In genomic region chr14:100192250-100192671, GRCh38 we compare ENCODE assay signal across 8 cellular contexts. TPM values are rescaled to one million over a fixed set of nuclear protein-coding genes. Genes with fewer than 3 reads are reported as not detected.
A peak's percentile ranks its signal among the peaks of the same experiment; 100 is the strongest.
DNase-seq lines count a peak whose midpoint lies in the region; ATAC-seq, FAIRE-seq and TF ChIP-seq lines count a peak whose summit lies in the region.

No MANE protein-coding gene starts in this region.

- POLR2A ChIA-PET in activated CD8-positive, alpha-beta T cell treated with anti-CD3 and anti-CD28 coated beads for 36 hours (lab: Charles Lee): interaction anchor here (1.1 to 2.4 kb wide), 5 partner anchors 11 to 126 kb away, joined by 3 to 6 read pairs (median 4); partner anchors contain the start of gene EVL

- H3K4me3 Mint-ChIP-seq in activated CD8-positive, alpha-beta T cell treated with anti-CD3 and anti-CD28 coated beads for 36 hours: peak overlapping the region; percentile 69

- peaks cover 12% of the 10 kb centered on the region for H3K4me1 ChIP-seq in HAP-1
- H3K4me1 ChIP-seq in heart right ventricle: peaks cover 0 to 20% (median 13%) of the 10 kb centered on the region in 9 donors
- H3K4me1 ChIP-seq in small intestine (ENCODE audit: control insufficient read depth in 2 of 2, insufficient read depth in 1 of 2, low read depth in 1 of 2, low read length in 1 of 2): peaks cover 4% of the 10 kb centered on the region in 2 donors

- H3K4me1 Mint-ChIP-seq in activated CD8-positive, alpha-beta T cell treated with anti-CD3 and anti-CD28 coated beads for 36 hours (ENCODE audit: low read depth): peaks cover 11% of the 10 kb centered on the region

- H3K36me3 ChIP-seq in HAP-1 (replicated peaks) (no peaks in the 10 kb centered on the region), heart right ventricle (no peaks in the 10 kb centered on the region), small intestine (ENCODE audit: control insufficient read depth in 2 of 2, insufficient read depth in 2 of 2, low read length in 2 of 2) (no peaks in the 10 kb centered on the region)

- H3K27ac ChIP-seq in heart right ventricle (peak overlapping the region; percentile 83 to 96 (median 92)), small intestine (ENCODE audit: low read depth in 1 of 2, low read length in 1 of 2) (peak overlapping the region; percentile 90 to 96)

- no peaks in the 10 kb centered on the region for H3K27me3 ChIP-seq in HAP-1 (ENCODE audit: low read depth)
- no peaks in the 10 kb centered on the region for H3K27me3 ChIP-seq in heart right ventricle
- no peaks in the 10 kb centered on the region for H3K27me3 ChIP-seq in small intestine (ENCODE audit: control insufficient read depth in 2 of 2, insufficient read depth in 2 of 2, low read length in 2 of 2)

- intact Hi-C loops in activated CD8-positive, alpha-beta T cell treated with anti-CD3 and anti-CD28 coated beads for 36 hours (cut with micrococcal nuclease): loop anchor here (5.0 kb wide), 2 partner anchors 125 to 210 kb away; partner anchors contain the start of gene EVL
- intact Hi-C loops in heart right ventricle (cut with DNase I): loop anchor here in 9 of 10 donors (2.0 to 10.0 kb wide), 8 partner anchors 45 to 210 kb away; no protein-coding TSS in a partner anchor
- intact Hi-C loops in posterior vena cava (cut with DNase I): loop anchor here (10.0 kb wide), 1 partner anchor 207 kb away; no protein-coding TSS in a partner anchor

- no peaks in the 10 kb centered on the region for H3K9me3 ChIP-seq in HAP-1
- no peaks in the 10 kb centered on the region for H3K9me3 ChIP-seq in heart right ventricle
- H3K9me3 ChIP-seq in small intestine (ENCODE audit: control insufficient read depth, low read depth): no peaks in the 10 kb centered on the region

- H3K36me3 Mint-ChIP-seq in activated CD8-positive, alpha-beta T cell treated with anti-CD3 and anti-CD28 coated beads for 36 hours (ENCODE audit: low read depth): no peaks in the 10 kb centered on the region

- no peaks in the 10 kb centered on the region for H3K9me3 Mint-ChIP-seq in activated CD8-positive, alpha-beta T cell treated with anti-CD3 and anti-CD28 coated beads for 36 hours

- no peak for FAIRE-seq in small intestine (lab: Jason Lieb, UNC)

- H3K4me3 ChIP-seq in HAP-1 (peak overlapping the region; percentile 36), heart right ventricle (peak overlapping the region in 9 of 10 donors; percentile 17 to 62 (median 56)), small intestine (ENCODE audit: low read depth in 1 of 2, low read length in 2 of 2) (peak overlapping the region in 1 of 2 donors; percentile 37)

- ATAC-seq in activated CD8-positive, alpha-beta T cell treated with anti-CD3 and anti-CD28 coated beads for 36 hours: no peak
- ATAC-seq in heart right ventricle: peak in 6 of 8 donors; percentile 3 to 9 (median 6)

- CTCF ChIA-PET in activated CD8-positive, alpha-beta T cell treated with anti-CD3 and anti-CD28 coated beads for 36 hours (lab: Charles Lee): interaction anchor here (0.9 to 4.6 kb wide), 62 partner anchors 8 to 223 kb away, joined by 3 to 42 read pairs (median 5); partner anchors contain the start of genes DEGS2 and EVL

- TF ChIP-seq CTCF in activated CD8-positive, alpha-beta T cell treated with anti-CD3 and anti-CD28 coated beads for 36 hours (IDR thresholded peaks at IDR 0.05): no peak
- TF ChIP-seq CTCF in heart right ventricle (IDR thresholded peaks at IDR 0.05): no peak

- 50 to 65% methylated on average over 21 of the region's 21 CpGs for WGBS in heart right ventricle, 2 donors
- WGBS in small intestine, 3 donors: 27 to 45% (median 45%) methylated on average over 19 to 21 of the region's 21 CpGs

- in situ Hi-C loops in HAP-1 (cut with MboI; ENCODE audit: low sequenced_read_pairs): no loop called here

- DNase-seq in HAP-1 (ENCODE audit: low spot score in 2 of 2) (peak in 1 of 2 experiments; percentile 35), heart right ventricle (peak; percentile 17 to 40), small intestine (no peak), posterior vena cava (ENCODE audit: low spot score) (no peak), mucosa of gallbladder (ENCODE audit: low spot score) (no peak), epidermal melanocyte (ENCODE audit: insufficient read length, low spot score) (no peak), DMS114 treated with DMSO at 0.1 percent for 48 hours (lab: John Stamatoyannopoulos, UW; ENCODE audit: unreplicated experiment) (no peak)
- DNase-seq in activated CD8-positive, alpha-beta T cell treated with anti-CD3 and anti-CD28 coated beads for 36 hours: peak; percentile 22

- H3K27me3 Mint-ChIP-seq in activated CD8-positive, alpha-beta T cell treated with anti-CD3 and anti-CD28 coated beads for 36 hours: no peaks in the 10 kb centered on the region

- peak overlapping the region; percentile 83 for H3K27ac Mint-ChIP-seq in activated CD8-positive, alpha-beta T cell treated with anti-CD3 and anti-CD28 coated beads for 36 hours

RNA-seq across cellular contexts. Expression of gene DEGS2, which starts 32.8 kb away (rescaled TPM):
- total RNA-seq in activated CD8-positive, alpha-beta T cell treated with anti-CD3 and anti-CD28 coated beads for 36 hours: 1 to 10 TPM; 2.6 to 3.1 TPM
- total RNA-seq in heart right ventricle: under 1 TPM in 4 of 10 donors, not detected in 6; 0.04 to 0.20 (median 0.10) TPM
- polyA plus RNA-seq in heart right ventricle: under 1 TPM in 1 of 2 donors, not detected in 1; 0.10 TPM
- 10 to 100 TPM; 16.1 to 47.0 (median 19.7) TPM for polyA plus RNA-seq in small intestine
- 1 to 10 TPM in 1 of 2 donors, under 1 TPM in 1; 0.10 to 1.2 TPM for total RNA-seq in posterior vena cava
- total RNA-seq in mucosa of gallbladder: 149 TPM

RNA-seq across cellular contexts. Expression of gene YY1, which starts 46.7 kb away (rescaled TPM):
- 100 to 1,000 TPM; 105 TPM for total RNA-seq in activated CD8-positive, alpha-beta T cell treated with anti-CD3 and anti-CD28 coated beads for 36 hours
- total RNA-seq in heart right ventricle: 10 to 100 TPM; 37.4 to 58.3 (median 48.6) TPM
- polyA plus RNA-seq in heart right ventricle: 10 to 100 TPM; 17.6 to 18.4 TPM
- 10 to 100 TPM; 24.0 to 27.9 (median 27.5) TPM for polyA plus RNA-seq in small intestine
- total RNA-seq in posterior vena cava: 10 to 100 TPM; 41.4 to 46.2 TPM
- total RNA-seq in mucosa of gallbladder: 63.8 TPM

Comparison
In these comparisons a context has a peak if more than half of its experiments do, and no peak if none do; other contexts are left out.
1. DNase-seq: peak in activated CD8-positive, alpha-beta T cell treated with anti-CD3 and anti-CD28 coated beads for 36 hours (single experiment) and heart right ventricle (2 of 2); none in small intestine (single experiment), posterior vena cava (single experiment), mucosa of gallbladder (single experiment), epidermal melanocyte (single experiment) and DMS114 treated with DMSO at 0.1 percent for 48 hours (single experiment).
2. RNA of gene DEGS2, which starts 32.8 kb away (total RNA-seq): 149 TPM in mucosa of gallbladder (single experiment); 2.6 to 3.1 TPM in activated CD8-positive, alpha-beta T cell treated with anti-CD3 and anti-CD28 coated beads for 36 hours, 0.10 to 1.2 TPM in posterior vena cava and 0.04 to 0.20 TPM in heart right ventricle; every median in the first group is over 10 times any median in the second.